ENCODE assay signal across 18 cellular contexts in genomic region chr9:97673922-97674321, GRCh38. TPM values are rescaled to one million over a fixed set of nuclear protein-coding genes. Genes with fewer than 3 reads are reported as not detected.
DNase-seq lines count a peak whose midpoint lies in the region; ATAC-seq, FAIRE-seq and TF ChIP-seq lines count a peak whose summit lies in the region.
"Had no signal": no experiment of that assay in that cellular context is flagged by ENCODE, and none has a peak within 500 bp of the region (broad histone marks: within the 10 kb centered on the region; RNA-seq: fewer than 3 reads in every experiment).

No MANE protein-coding gene starts in this region.

- peaks cover 4% of the 10 kb centered on the region for H3K4me1 Mint-ChIP-seq in activated naive CD4-positive, alpha-beta T cell treated with anti-CD3 and anti-CD28 coated beads for 36 hours (ENCODE audit: low read depth)
- H3K4me1 Mint-ChIP-seq in T-cell, result peaks cover 0 to 8% (median 6%) of the 10 kb centered on the region in 3 donors

- H3K36me3 Mint-ChIP-seq in activated naive CD4-positive, alpha-beta T cell treated with anti-CD3 and anti-CD28 coated beads for 36 hours (ENCODE audit: low read depth), result peaks cover 35% of the 10 kb centered on the region
- H3K36me3 Mint-ChIP-seq in T-cell, result peaks cover 57% of the 10 kb centered on the region

- no peak for DNase-seq in activated naive CD4-positive, alpha-beta T cell treated with anti-CD3 and anti-CD28 coated beads for 36 hours
- DNase-seq in activated naive CD4-positive, alpha-beta T cell treated with anti-CD3 and anti-CD28 coated beads, Interleukin-2, amount 50 U/mL, for 16 hours, result no peak
- DNase-seq in NCI-H1436 (lab: John Stamatoyannopoulos, UW) (peak; percentile 16), T-cell (no peak), foreskin melanocyte (no peak), lower lobe of right lung (no peak)
- DNase-seq: BE2C; Calu3; CD4-positive, alpha-beta memory T cell; DMS53; KBM-7; MV-4-11; NCI-H1694; NCI-H2227 treated with DMSO at 0.1 percent for 48 hours; RPMI8226 had no signal

- no peaks in the 10 kb centered on the region for H3K4me1 ChIP-seq in lower lobe of right lung

- peak; percentile 87 for FAIRE-seq in islet of Langerhans (lab: Jason Lieb, UNC)
- FAIRE-seq: H1 had no signal

- no peaks in the 10 kb centered on the region for H3K27me3 ChIP-seq in lower lobe of right lung (ENCODE audit: low read depth)
- H3K27me3 ChIP-seq: BE2C had no signal

- H3K4me3 ChIP-seq in lower lobe of right lung, result no peak overlapping the region

- ATAC-seq in T-cell (replicated peaks in 1 of 4), result no peak
- no peak for ATAC-seq in lower lobe of right lung
- ATAC-seq in HG02642 (IDR thresholded peaks at IDR 0.05; ENCODE audit: poor library complexity, unreplicated experiment), result no peak

- no peaks in the 10 kb centered on the region for H3K9me3 ChIP-seq in lower lobe of right lung
- H3K9me3 ChIP-seq: BE2C had no signal

- no peaks in the 10 kb centered on the region for H3K27me3 Mint-ChIP-seq in activated naive CD4-positive, alpha-beta T cell treated with anti-CD3 and anti-CD28 coated beads for 36 hours (ENCODE audit: low read depth)
- H3K27me3 Mint-ChIP-seq in T-cell, result no peaks in the 10 kb centered on the region
- H3K27me3 Mint-ChIP-seq: CD4-positive, alpha-beta memory T cell had no signal

- intact Hi-C loops in activated naive CD4-positive, alpha-beta T cell treated with anti-CD3 and anti-CD28 coated beads for 36 hours (cut with micrococcal nuclease), result loop anchor here (2.0 kb wide), 1 partner anchor 21 kb away; no protein-coding TSS in a partner anchor
- intact Hi-C loops in lower lobe of right lung (cut with DNase I), result no loop called here

- peaks cover 100% of the 10 kb centered on the region for H3K36me3 ChIP-seq in lower lobe of right lung

- no peaks in the 10 kb centered on the region for H3K9me3 Mint-ChIP-seq in activated naive CD4-positive, alpha-beta T cell treated with anti-CD3 and anti-CD28 coated beads for 36 hours
- H3K9me3 Mint-ChIP-seq in T-cell, result no peaks in the 10 kb centered on the region
- H3K9me3 Mint-ChIP-seq: CD4-positive, alpha-beta memory T cell had no signal

- peak overlapping the region; percentile 60 for H3K27ac Mint-ChIP-seq in activated naive CD4-positive, alpha-beta T cell treated with anti-CD3 and anti-CD28 coated beads for 36 hours
- H3K27ac Mint-ChIP-seq in T-cell, result peak overlapping the region; percentile 4 to 17

- H3K4me3 Mint-ChIP-seq in activated naive CD4-positive, alpha-beta T cell treated with anti-CD3 and anti-CD28 coated beads for 36 hours, result no peak overlapping the region
- H3K4me3 Mint-ChIP-seq in T-cell, result no peak overlapping the region
- H3K4me3 Mint-ChIP-seq: CD4-positive, alpha-beta memory T cell had no signal

- H3K27ac ChIP-seq in lower lobe of right lung, result no peak overlapping the region

- CTCF ChIA-PET in activated naive CD4-positive, alpha-beta T cell treated with anti-CD3 and anti-CD28 coated beads for 36 hours (lab: Charles Lee), result interaction anchor here (1.0 kb wide), 1 partner anchor 227 kb away, joined by 3 read pairs; no protein-coding TSS in a partner anchor
- CTCF ChIA-PET in T-cell (lab: Charles Lee), result no interaction called here

- POLR2A ChIA-PET in T-cell (lab: Charles Lee), result interaction anchor here in 1 of 2 donors (0.8 to 1.1 kb wide), 2 partner anchors 13 to 17 kb away, joined by 3 to 4 read pairs; no protein-coding TSS in a partner anchor

- TF ChIP-seq CTCF in lower lobe of right lung (IDR thresholded peaks at IDR 0.05), result no peak

RNA-seq across cellular contexts. Expression of gene XPA, which starts 23.2 kb away (rescaled TPM):
- 1 to 10 TPM; 5.8 to 6.0 TPM for total RNA-seq in activated naive CD4-positive, alpha-beta T cell treated with anti-CD3 and anti-CD28 coated beads for 36 hours
- total RNA-seq in T-cell, result 10 to 100 TPM; 21.7 to 24.5 (median 23.3) TPM
- 11.3 TPM for total RNA-seq in lower lobe of right lung

RNA-seq across cellular contexts. Expression of gene NCBP1, which starts 40.3 kb away (rescaled TPM):
- total RNA-seq in activated naive CD4-positive, alpha-beta T cell treated with anti-CD3 and anti-CD28 coated beads for 36 hours, result 10 to 100 TPM; 32.4 to 33.9 TPM
- total RNA-seq in T-cell (10 to 100 TPM; 31.9 to 38.7 (median 33.8) TPM), lower lobe of right lung (22.8 TPM)

RNA-seq across cellular contexts. Expression of gene TSTD2, which starts 40.8 kb away (rescaled TPM):
- total RNA-seq in activated naive CD4-positive, alpha-beta T cell treated with anti-CD3 and anti-CD28 coated beads for 36 hours, result 10 to 100 TPM; 11.1 to 12.4 TPM
- total RNA-seq in T-cell, result 10 to 100 TPM; 15.4 to 24.0 (median 17.9) TPM
- total RNA-seq in lower lobe of right lung, result 18.6 TPM
